16 cellular contexts compared by ENCODE assay signal in genomic region chr6:17450825-17451224, GRCh38. TPM values are rescaled to one million over a fixed set of nuclear protein-coding genes. Genes with fewer than 3 reads are reported as not detected.
DNase-seq lines count a peak whose midpoint lies in the region; ATAC-seq and TF ChIP-seq lines count a peak whose summit lies in the region.
"Had no signal": no experiment of that assay in that cellular context is flagged by ENCODE, and none has a peak within 500 bp of the region (broad histone marks: within the 10 kb centered on the region; RNA-seq: fewer than 3 reads in every experiment).

No MANE protein-coding gene starts in this region.

- TF ChIP-seq RAD21 in Ishikawa (IDR thresholded peaks at IDR 0.05; ENCODE audit: low read depth), result no peak

- peak; percentile 42 for DNase-seq in DMS 273 (lab: John Stamatoyannopoulos, UW; ENCODE audit: unreplicated experiment)
- peak; percentile 59 for DNase-seq in NCI-H2171 (lab: John Stamatoyannopoulos, UW)
- DNase-seq in kidney tubule cell (ENCODE audit: low spot score), result peak; percentile 1
- DNase-seq in ureter (ENCODE audit: low spot score), result no peak
- DNase-seq: activated CD4-positive, alpha-beta T cell treated with anti-CD3 and anti-CD28 coated beads, Interleukin-2, amount 10 ng/mL, durations not matched to agents 24 days and 14 days; colonic mucosa; heart left ventricle; NCI-H526 treated with DMSO at 0.1 percent for 48 hours; SHP77; stimulated activated CD4-positive, alpha-beta T cell treated with anti-CD3 and anti-CD28 coated beads, Interleukin-2, amount 100 ng/mL, for 48 hours; stimulated activated naive CD4-positive, alpha-beta T cell treated with Interleukin-2 at 50 U/mL for 16 hours; thyroid gland had no signal

- TF ChIP-seq EP300 in Ishikawa (IDR thresholded peaks at IDR 0.05; ENCODE audit: borderline replicate concordance), result no peak

- no peak for ATAC-seq in GM21576 (IDR thresholded peaks at IDR 0.05; ENCODE audit: unreplicated experiment)
- ATAC-seq in GM19395 (IDR thresholded peaks at IDR 0.05; ENCODE audit: unreplicated experiment), result no peak
- ATAC-seq: heart left ventricle had no signal

TF ChIP-seq in Ishikawa, 13 proteins besides CTCF, POLR2A, EP300 and RAD21:
- TF ChIP-seq TCF12 (IDR thresholded peaks at IDR 0.05; ENCODE audit: low read depth) (no peak), NFIC (IDR thresholded peaks at IDR 0.05) (peak; percentile 51; the same call in 1 of the 2 replicates)

RNA-seq across cellular contexts. Expression of gene CAP2, which starts 57.4 kb away (rescaled TPM):
- 20.7 TPM for total RNA-seq in ureter
- total RNA-seq: activated CD4-positive, alpha-beta T cell treated with anti-CD3 and anti-CD28 coated beads, Interleukin-2, amount 10 ng/mL, durations not matched to agents 24 days and 14 days; T-helper 1 cell treated with Interleukin-12 subunit alpha and Interleukin-12 subunit beta and Interleukin-4 antibody, amounts not matched to agents 30 ng/mL and 1 ng/mL, for 36 hours had no signal
